ENCODE assay signal across 14 cellular contexts in genomic region chr9:18438951-18439350, GRCh38. TPM values are rescaled to one million over a fixed set of nuclear protein-coding genes. Genes with fewer than 3 reads are reported as not detected.
A peak's percentile ranks its signal among the peaks of the same experiment; 100 is the strongest.
DNase-seq lines count a peak whose midpoint lies in the region; ATAC-seq, FAIRE-seq and TF ChIP-seq lines count a peak whose summit lies in the region.
"Had no signal": no experiment of that assay in that cellular context is flagged by ENCODE, and none has a peak within 500 bp of the region (broad histone marks: within the 10 kb centered on the region; RNA-seq: fewer than 3 reads in every experiment).

No MANE protein-coding gene starts in this region.

- no peak for DNase-seq in dorsolateral prefrontal cortex
- DNase-seq in right lobe of liver = no peak
- no peak for DNase-seq in NCI-H2107 (lab: John Stamatoyannopoulos, UW)
- no peak for DNase-seq in HTR-8/SVneo (ENCODE audit: insufficient read length, low spot score)
- DNase-seq: activated CD8-positive, alpha-beta memory T cell treated with anti-CD3 and anti-CD28 coated beads for 24 hours; COR-L47; NCI-H1105 treated with DMSO at 0.1 percent for 48 hours; NK-92 treated with Interleukin-12 subunit alpha and Interleukin-12 subunit beta, amount 100 ng/mL, for 24 hours; stimulated activated CD4-positive, alpha-beta T cell treated with anti-CD3 and anti-CD28 coated beads, Interleukin-15, amount 100 ng/mL, for 24 hours had no signal

- no peak for ATAC-seq in right lobe of liver
- ATAC-seq in GM21576 (IDR thresholded peaks at IDR 0.05; ENCODE audit: unreplicated experiment) = no peak
- ATAC-seq in HG02884 (IDR thresholded peaks at IDR 0.05; ENCODE audit: unreplicated experiment) = no peak
- ATAC-seq: stimulated activated effector memory CD8-positive, alpha-beta T cell treated with anti-CD3 and anti-CD28 coated beads, Interleukin-12 subunit alpha, Interleukin-12 subunit beta, amount 100 ng/mL, for 72 hours had no signal

- no peak for FAIRE-seq in HTR-8/SVneo (lab: Jason Lieb, UNC)

- H3K36me3 ChIP-seq in HUES6 (ENCODE audit: control insufficient read depth, insufficient read depth, low read length) (no peaks in the 10 kb centered on the region), right lobe of liver (no peaks in the 10 kb centered on the region)

- no peak for TF ChIP-seq POLR2A in right lobe of liver (IDR thresholded peaks at IDR 0.05)

- H3K27me3 ChIP-seq in HUES6 (ENCODE audit: control insufficient read depth, insufficient read depth, low read length) (no peaks in the 10 kb centered on the region; the same call in 1 of the 2 replicates), dorsolateral prefrontal cortex (no peaks in the 10 kb centered on the region), right lobe of liver (no peaks in the 10 kb centered on the region)

- no peak overlapping the region for H3K27ac ChIP-seq in HUES6 (ENCODE audit: low read depth, low read length)
- H3K27ac ChIP-seq in dorsolateral prefrontal cortex = peak overlapping the region in 1 of 59 donors; percentile 56
- no peak overlapping the region for H3K27ac ChIP-seq in right lobe of liver
- peak overlapping the region in 4 of 21 experiments; percentile 59 to 80 (median 63) for H3K27ac ChIP-seq in skin epidermis

- H3K9me3 ChIP-seq in HUES6 (ENCODE audit: control insufficient read depth, insufficient read depth, low read depth, low read length) = no peaks in the 10 kb centered on the region
- no peaks in the 10 kb centered on the region for H3K9me3 ChIP-seq in right lobe of liver

- WGBS in right lobe of liver (ENCODE audit: insufficient coverage, low coverage, low lambda C conversion rate, missing lambda C conversion rate) = 84% methylated on average over 7 of the region's 7 CpGs

- peaks cover 12% of the 10 kb centered on the region for H3K4me1 ChIP-seq in HUES6 (ENCODE audit: control insufficient read depth, insufficient read depth, low read length)
- H3K4me1 ChIP-seq in right lobe of liver = peaks cover 0 to 4% (median 0%) of the 10 kb centered on the region in 4 donors

- TF ChIP-seq CTCF in dorsolateral prefrontal cortex (IDR thresholded peaks at IDR 0.05 in 54 of 56, conservative IDR thresholded peaks at IDR 0.05 in 2 of 56; ENCODE audit: low read depth in 1 of 56, partially characterized antibody in 56 of 56) (no peak), right lobe of liver (IDR thresholded peaks at IDR 0.05) (no peak)

- H3K4me3 ChIP-seq in HUES6 (ENCODE audit: low read depth, low read length) = peak overlapping the region; percentile 31; the same call in 1 of the 2 replicates
- peak overlapping the region; percentile 39 to 77 (median 59) for H3K4me3 ChIP-seq in dorsolateral prefrontal cortex
- H3K4me3 ChIP-seq in right lobe of liver = peak overlapping the region; percentile 37 to 50 (median 48)
- H3K4me3 ChIP-seq in skin epidermis = peak overlapping the region in 6 of 7 experiments; percentile 2 to 35 (median 13)

- intact Hi-C loops in dorsolateral prefrontal cortex (cut with DNase I) = loop anchor here (5.0 to 10.0 kb wide), 4 partner anchors 166 to 593 kb away; partner anchors contain the start of gene SAXO1 (in 1 of the 2)
- intact Hi-C loops in right lobe of liver (cut with DNase I) = no loop called here

- H3K9ac ChIP-seq in HUES6 (ENCODE audit: low read length) = no peak overlapping the region

RNA-seq across cellular contexts. Expression of gene ADAMTSL1, which starts 35.0 kb away (rescaled TPM):
- total RNA-seq in dorsolateral prefrontal cortex (10 to 100 TPM in 4 of 120 experiments, 1 to 10 TPM in 116; 1.8 to 12.6 (median 4.7) TPM), right lobe of liver (1 to 10 TPM in 2 of 6 experiments, under 1 TPM in 4; 0.73 to 2.1 (median 0.89) TPM)

Comparison
In these comparisons a context has a peak if more than half of its experiments do, and no peak if none do; other contexts are left out.
1. intact Hi-C loops: an anchor here in dorsolateral prefrontal cortex (5.0 to 10.0 kb wide); none called in right lobe of liver.